ENCODE assay signal across 1 cellular context in the genomic region with DNA sequence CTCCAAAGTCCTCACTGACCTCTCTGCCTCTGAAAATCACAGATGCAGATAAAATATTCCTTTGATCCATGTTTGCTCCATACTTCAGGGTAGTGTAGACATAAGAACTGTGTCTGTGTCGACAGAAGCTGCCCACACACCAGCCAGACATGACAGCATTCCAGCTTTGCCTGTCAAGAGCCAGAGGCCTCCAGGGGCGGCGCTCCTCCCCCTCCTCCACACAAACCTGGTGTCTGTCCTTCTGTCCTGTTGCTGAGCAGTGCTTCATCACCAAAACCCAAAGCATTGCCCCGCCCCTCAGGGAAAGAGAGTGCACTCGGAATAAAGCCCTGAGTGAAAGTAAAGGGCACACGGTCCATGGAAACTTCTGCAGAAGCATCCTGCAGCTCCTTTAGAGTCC.
TF ChIP-seq lines count a peak whose summit lies in the region.

No MANE protein-coding gene starts in this region.

TF ChIP-seq in HepG2, 621 proteins besides CTCF, POLR2A, EP300 and RAD21:
- TF ChIP-seq, protein P1, sequence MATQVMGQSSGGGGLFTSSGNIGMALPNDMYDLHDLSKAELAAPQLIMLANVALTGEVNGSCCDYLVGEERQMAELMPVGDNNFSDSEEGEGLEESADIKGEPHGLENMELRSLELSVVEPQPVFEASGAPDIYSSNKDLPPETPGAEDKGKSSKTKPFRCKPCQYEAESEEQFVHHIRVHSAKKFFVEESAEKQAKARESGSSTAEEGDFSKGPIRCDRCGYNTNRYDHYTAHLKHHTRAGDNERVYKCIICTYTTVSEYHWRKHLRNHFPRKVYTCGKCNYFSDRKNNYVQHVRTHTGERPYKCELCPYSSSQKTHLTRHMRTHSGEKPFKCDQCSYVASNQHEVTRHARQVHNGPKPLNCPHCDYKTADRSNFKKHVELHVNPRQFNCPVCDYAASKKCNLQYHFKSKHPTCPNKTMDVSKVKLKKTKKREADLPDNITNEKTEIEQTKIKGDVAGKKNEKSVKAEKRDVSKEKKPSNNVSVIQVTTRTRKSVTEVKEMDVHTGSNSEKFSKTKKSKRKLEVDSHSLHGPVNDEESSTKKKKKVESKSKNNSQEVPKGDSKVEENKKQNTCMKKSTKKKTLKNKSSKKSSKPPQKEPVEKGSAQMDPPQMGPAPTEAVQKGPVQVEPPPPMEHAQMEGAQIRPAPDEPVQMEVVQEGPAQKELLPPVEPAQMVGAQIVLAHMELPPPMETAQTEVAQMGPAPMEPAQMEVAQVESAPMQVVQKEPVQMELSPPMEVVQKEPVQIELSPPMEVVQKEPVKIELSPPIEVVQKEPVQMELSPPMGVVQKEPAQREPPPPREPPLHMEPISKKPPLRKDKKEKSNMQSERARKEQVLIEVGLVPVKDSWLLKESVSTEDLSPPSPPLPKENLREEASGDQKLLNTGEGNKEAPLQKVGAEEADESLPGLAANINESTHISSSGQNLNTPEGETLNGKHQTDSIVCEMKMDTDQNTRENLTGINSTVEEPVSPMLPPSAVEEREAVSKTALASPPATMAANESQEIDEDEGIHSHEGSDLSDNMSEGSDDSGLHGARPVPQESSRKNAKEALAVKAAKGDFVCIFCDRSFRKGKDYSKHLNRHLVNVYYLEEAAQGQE (IDR thresholded peaks at IDR 0.05; ENCODE audit: borderline replicate concordance in 1 of 2, low read depth in 1 of 2, low read length in 2 of 2) = no peak
- no peak for TF ChIP-seq ZSCAN21 (CRISPR knock-in tag; IDR thresholded peaks at IDR 0.05; ENCODE audit: borderline replicate concordance)
- TF ChIP-seq ZNF136 (CRISPR knock-in tag; IDR thresholded peaks at IDR 0.05; ENCODE audit: low read depth) = no peak
- no peak for TF ChIP-seq REXO4 (CRISPR knock-in tag; IDR thresholded peaks at IDR 0.05; ENCODE audit: borderline replicate concordance)
- TF ChIP-seq NFE2 (CRISPR knock-in tag; IDR thresholded peaks at IDR 0.05) = no peak
- no peak for TF ChIP-seq SIN3B (IDR thresholded peaks at IDR 0.05; ENCODE audit: low read length)
- no peak for TF ChIP-seq THYN1 (CRISPR knock-in tag; IDR thresholded peaks at IDR 0.05; ENCODE audit: borderline replicate concordance, low read depth)
